ENCODE assay signal across 14 cellular contexts in the genomic region with DNA sequence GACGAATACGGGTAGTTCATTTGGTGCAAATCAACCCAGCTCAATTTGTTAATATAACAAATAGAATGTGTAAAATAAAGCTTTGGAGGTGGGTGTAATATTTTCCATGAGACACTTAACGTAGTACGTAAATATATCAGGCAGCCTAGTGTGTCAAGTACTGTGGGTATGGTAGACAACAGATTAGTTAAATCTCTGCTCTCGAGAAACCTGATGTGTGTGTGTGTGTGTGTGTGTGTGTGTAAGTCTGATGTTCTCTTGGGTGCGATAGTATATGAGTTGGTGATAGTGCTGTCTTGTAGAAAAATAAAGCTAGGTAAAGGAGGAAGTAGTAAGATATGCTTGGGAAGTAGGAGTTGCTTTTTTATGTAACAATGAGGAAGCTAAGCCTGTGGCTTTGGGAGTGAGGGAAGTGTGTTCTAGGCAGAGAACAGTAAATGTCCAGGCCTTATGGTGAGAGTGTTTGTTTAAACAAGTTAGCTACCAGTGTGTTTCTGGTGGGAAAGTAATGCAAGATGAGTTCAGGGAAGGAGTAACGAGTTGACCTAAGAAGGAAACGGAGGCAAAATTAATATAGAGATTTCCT. TPM values are rescaled to one million over a fixed set of nuclear protein-coding genes. Genes with fewer than 3 reads are reported as not detected.
DNase-seq lines count a peak whose midpoint lies in the region; TF ChIP-seq lines count a peak whose summit lies in the region.
"Had no signal": no experiment of that assay in that cellular context is flagged by ENCODE, and none has a peak within 500 bp of the region (broad histone marks: within the 10 kb centered on the region; RNA-seq: fewer than 3 reads in every experiment).

No MANE protein-coding gene starts in this region.

- H2BK120ac ChIP-seq in mesenchymal stem cell (ENCODE audit: low read depth, low read length) = no peak overlapping the region

- no peaks in the 10 kb centered on the region for H3K79me1 ChIP-seq in mesenchymal stem cell (replicated peaks; ENCODE audit: low read length, poor library complexity, severe bottlenecking)

- intact Hi-C loops in lower leg skin (cut with DNase I; ENCODE audit: low total_unique reads) = no loop called here

- no peaks in the 10 kb centered on the region for H3K27me3 ChIP-seq in BLaER1 treated with 17β-estradiol and CSF1 and Interleukin-3, amounts not matched to agents 10 nM and 100 nM
- H3K27me3 ChIP-seq in ectodermal cell (ENCODE audit: control insufficient read depth, insufficient read depth, low read length, poor library complexity, severe bottlenecking) = no peaks in the 10 kb centered on the region
- H3K27me3 ChIP-seq in mesenchymal stem cell (ENCODE audit: control insufficient read depth in 1 of 2, insufficient read depth in 1 of 2, low read length in 2 of 2) = no peaks in the 10 kb centered on the region
- H3K27me3 ChIP-seq: BLaER1, vagina had no signal

- H2BK12ac ChIP-seq in mesenchymal stem cell (ENCODE audit: low read length in 2 of 2) = no peak overlapping the region

- H2AK5ac ChIP-seq in mesenchymal stem cell (ENCODE audit: low read length, severe bottlenecking) = no peak overlapping the region

- H3K14ac ChIP-seq in mesenchymal stem cell (ENCODE audit: low read length in 2 of 2) = no peak overlapping the region

- H3K4ac ChIP-seq in mesenchymal stem cell (ENCODE audit: low read depth in 1 of 2, low read length in 2 of 2) = no peak overlapping the region

- H2BK5ac ChIP-seq in mesenchymal stem cell (ENCODE audit: low read depth, low read length, poor library complexity, severe bottlenecking) = no peak overlapping the region

- H4K91ac ChIP-seq in mesenchymal stem cell (ENCODE audit: low read length) = no peak overlapping the region

- H3K36me3 ChIP-seq in BLaER1 treated with 17β-estradiol and CSF1 and Interleukin-3, amounts not matched to agents 10 nM and 100 nM = peaks cover 78 to 100% (median 94%) of the 10 kb centered on the region in 11 experiments
- H3K36me3 ChIP-seq in ectodermal cell (ENCODE audit: control insufficient read depth, insufficient read depth, low read length) = peaks cover 7% of the 10 kb centered on the region
- H3K36me3 ChIP-seq in mesenchymal stem cell (ENCODE audit: control insufficient read depth in 1 of 2, insufficient read depth in 2 of 2, low read depth in 1 of 2, low read length in 2 of 2) = peaks cover 13 to 73% of the 10 kb centered on the region in 2 experiments

- no peak for TF ChIP-seq POLR2A in lower leg skin (IDR thresholded peaks at IDR 0.05)

- TF ChIP-seq CTCF in lower leg skin (IDR thresholded peaks at IDR 0.05) = no peak

- H3K23ac ChIP-seq in mesenchymal stem cell (ENCODE audit: low read length in 2 of 2) = no peak overlapping the region

- DNase-seq in Kasumi-1 (lab: John Stamatoyannopoulos, UW) = peak; percentile 82 to 84
- no peak for DNase-seq in mesenchymal stem cell
- DNase-seq in NCI-H2081 (lab: John Stamatoyannopoulos, UW) = no peak
- no peak for DNase-seq in cortex of kidney (lab: John Stamatoyannopoulos, UW)
- no peak for DNase-seq in lower leg skin (ENCODE audit: low spot score in 2 of 2)
- DNase-seq in HCEC 1CT = no peak
- DNase-seq: activated gamma-delta T cell treated with Interleukin-2 at 50 U/mL for 16 hours, NCI-H2081 treated with DMSO at 0.1 percent for 48 hours, PC-3 had no signal

- peak overlapping the region in 7 of 11 experiments; percentile 12 to 84 (median 48); a peak in 13 of 22 replicates for H3K4me2 ChIP-seq in BLaER1 treated with 17β-estradiol and CSF1 and Interleukin-3, amounts not matched to agents 10 nM and 100 nM
- no peak overlapping the region for H3K4me2 ChIP-seq in mesenchymal stem cell (ENCODE audit: low read length, poor library complexity, severe bottlenecking)
- H3K4me2 ChIP-seq: BLaER1 had no signal

- peaks cover 99 to 100% (median 100%) of the 10 kb centered on the region in 11 experiments for H4K20me1 ChIP-seq in BLaER1 treated with 17β-estradiol and CSF1 and Interleukin-3, amounts not matched to agents 10 nM and 100 nM

- H2BK15ac ChIP-seq in mesenchymal stem cell (ENCODE audit: low read depth, poor library complexity, severe bottlenecking) = no peak overlapping the region

- peak overlapping the region in 3 of 11 experiments; percentile 21 to 56 (median 45); a peak in 5 of 22 replicates for H3K27ac ChIP-seq in BLaER1 treated with 17β-estradiol and CSF1 and Interleukin-3, amounts not matched to agents 10 nM and 100 nM
- H3K27ac ChIP-seq in ectodermal cell (ENCODE audit: insufficient read depth, low read depth, low read length, poor library complexity, severe bottlenecking) (peak overlapping the region; percentile 68), mesenchymal stem cell (ENCODE audit: low read length, poor library complexity, severe bottlenecking) (peak overlapping the region; percentile 43)
- H3K27ac ChIP-seq: BLaER1, coronary artery, vagina had no signal

- H3K9ac ChIP-seq in BLaER1 treated with 17β-estradiol and CSF1 and Interleukin-3, amounts not matched to agents 10 nM and 100 nM = peak overlapping the region in 2 of 11 experiments; percentile 4 to 46; a peak in 2 of 22 replicates
- H3K9ac ChIP-seq in mesenchymal stem cell (ENCODE audit: low read length) = no peak overlapping the region
- H3K9ac ChIP-seq: BLaER1 had no signal

- no peaks in the 10 kb centered on the region for H3K9me3 ChIP-seq in BLaER1 treated with 17β-estradiol and CSF1 and Interleukin-3, amounts not matched to agents 10 nM and 100 nM (replicated peaks in 1 of 11)
- H3K9me3 ChIP-seq in ectodermal cell (ENCODE audit: control insufficient read depth, low read length) (no peaks in the 10 kb centered on the region), mesenchymal stem cell (ENCODE audit: control insufficient read depth, low read length) (no peaks in the 10 kb centered on the region)
- H3K9me3 ChIP-seq: BLaER1, vagina had no signal

- no peak overlapping the region for H3K4me3 ChIP-seq in BLaER1 treated with 17β-estradiol and CSF1 and Interleukin-3, amounts not matched to agents 10 nM and 100 nM
- H3K4me3 ChIP-seq in ectodermal cell (ENCODE audit: insufficient read depth, low read depth, low read length) (no peak overlapping the region), mesenchymal stem cell (ENCODE audit: insufficient read depth in 1 of 2, low read depth in 1 of 2, low read length in 2 of 2) (no peak overlapping the region), lower leg skin (ENCODE audit: low read depth, poor library complexity, severe bottlenecking) (no peak overlapping the region)
- H3K4me3 ChIP-seq: BLaER1, coronary artery, vagina had no signal

- H3K4me1 ChIP-seq in BLaER1 treated with 17β-estradiol and CSF1 and Interleukin-3, amounts not matched to agents 10 nM and 100 nM = peaks cover 10 to 95% (median 22%) of the 10 kb centered on the region in 10 experiments; a peak in 18 of 20 replicates
- peaks cover 34% of the 10 kb centered on the region for H3K4me1 ChIP-seq in ectodermal cell (ENCODE audit: control insufficient read depth, insufficient read depth, low read length)
- H3K4me1 ChIP-seq in mesenchymal stem cell (ENCODE audit: control insufficient read depth, insufficient read depth, low read depth, low read length) = peaks cover 10% of the 10 kb centered on the region

- no peak overlapping the region for H4K8ac ChIP-seq in mesenchymal stem cell (ENCODE audit: low read length)

- 94% methylated on average over 8 of the region's 8 CpGs for WGBS in ectodermal cell, 2 experiments
- 94% methylated on average over 6 of the region's 8 CpGs for WGBS in mesenchymal stem cell
- WGBS in lower leg skin, 2 donors = 88 to 89% methylated on average over 8 of the region's 8 CpGs

- no peak overlapping the region for H3K18ac ChIP-seq in mesenchymal stem cell (ENCODE audit: low read depth in 1 of 2, low read length in 2 of 2)

- H2AFZ ChIP-seq in mesenchymal stem cell (ENCODE audit: low read depth, low read length) = no peak overlapping the region

RNA-seq across cellular contexts. Expression of gene WAC, which starts 26.1 kb away (rescaled TPM):
- polyA plus RNA-seq in ectodermal cell (2013, experiment 1 of 4) = 168 TPM
- polyA plus RNA-seq in ectodermal cell (2013, experiment 2 of 4) = 165 TPM
- 148 TPM for polyA plus RNA-seq in ectodermal cell (2013, experiment 3 of 4)
- 167 TPM for polyA plus RNA-seq in ectodermal cell (2013, experiment 4 of 4)
- 94.3 TPM for polyA plus RNA-seq in mesenchymal stem cell (2013, experiment 1 of 2)
- 90.8 TPM for polyA plus RNA-seq in mesenchymal stem cell (2013, experiment 2 of 2)
- 100 to 1,000 TPM in 1 of 4 donors, 10 to 100 TPM in 3; 86.2 to 139 (median 92.9) TPM for total RNA-seq in lower leg skin

Comparison
In these comparisons a context has a peak if more than half of its experiments do, and no peak if none do; other contexts are left out.
1. DNase-seq: peak in Kasumi-1 (2 of 2); none in mesenchymal stem cell (single experiment), NCI-H2081 (0 of 2), cortex of kidney (single experiment), lower leg skin (0 of 2) and HCEC 1CT (single experiment).